ENCODE assay signal across 8 cellular contexts in the genomic region with DNA sequence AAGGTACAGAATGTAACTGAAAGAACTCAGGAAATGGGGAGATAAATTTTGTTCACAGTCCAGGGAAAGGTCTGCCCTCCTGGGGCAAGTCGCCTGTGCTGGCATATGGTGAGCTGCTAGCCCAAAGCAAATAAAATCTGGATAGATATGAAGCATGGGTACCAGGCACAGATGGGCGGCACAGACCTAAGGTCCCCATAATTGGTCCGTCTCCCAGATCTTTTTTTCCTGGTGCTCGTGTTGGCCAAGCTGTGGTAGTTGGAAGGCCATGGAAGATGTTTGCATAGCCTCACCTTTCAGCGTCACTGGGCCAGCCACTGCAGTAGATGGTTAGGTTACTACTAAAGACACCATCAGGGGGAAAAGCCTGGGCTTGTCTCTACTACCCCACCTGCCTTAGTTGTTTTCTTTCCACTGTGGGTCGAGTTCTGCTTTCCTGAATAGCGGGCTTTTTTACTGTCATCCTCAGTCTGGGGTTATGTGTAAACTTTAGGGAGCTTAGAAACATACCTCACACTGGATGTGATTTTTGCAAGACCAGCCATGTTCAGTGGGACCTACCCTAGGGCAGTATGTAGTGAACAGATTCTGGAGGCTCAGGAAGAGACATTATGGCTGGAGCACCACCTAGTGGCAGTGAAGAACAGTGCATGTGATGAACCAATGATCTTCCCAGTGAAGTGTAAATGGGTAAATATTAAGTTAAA. TPM values are rescaled to one million over a fixed set of nuclear protein-coding genes. Genes with fewer than 3 reads are reported as not detected.
DNase-seq lines count a peak whose midpoint lies in the region; ATAC-seq and TF ChIP-seq lines count a peak whose summit lies in the region.

No MANE protein-coding gene starts in this region.

- no peaks in the 10 kb centered on the region for H3K9me3 ChIP-seq in left lung

- peak; percentile 83 for DNase-seq in AG08396 (ENCODE audit: low spot score)
- peak; percentile 33 for DNase-seq in NCI-H226
- DNase-seq in activated CD4-positive, alpha-beta T cell treated with anti-CD3 and anti-CD28 coated beads for 24 hours (ENCODE audit: low read depth in 2 of 2): peak; percentile 52 to 53
- DNase-seq in cerebellum (ENCODE audit: low spot score): peak; percentile 80
- DNase-seq in left lung: no peak
- DNase-seq in stimulated activated CD8-positive, alpha-beta memory T cell treated with anti-CD3 and anti-CD28 coated beads, Interleukin-4, amount 100 ng/mL, for 24 hours (ENCODE audit: low read depth): peak; percentile 37

- H3K27ac ChIP-seq in left lung: no peak overlapping the region

- no peaks in the 10 kb centered on the region for H3K27me3 ChIP-seq in left lung

- H3K36me3 ChIP-seq in left lung: no peaks in the 10 kb centered on the region

- H3K4me1 ChIP-seq in left lung: peaks cover 8 to 33% of the 10 kb centered on the region in 2 donors

- intact Hi-C loops in left lung (cut with DNase I): loop anchor here in 1 of 2 donors (10.0 kb wide), 1 partner anchor 62 kb away; no protein-coding TSS in a partner anchor

- peak; percentile 39 for ATAC-seq in GM18520 (IDR thresholded peaks at IDR 0.05; ENCODE audit: unreplicated experiment)
- peak; percentile 69 for ATAC-seq in HG03135 (IDR thresholded peaks at IDR 0.05; ENCODE audit: unreplicated experiment)
- ATAC-seq in left lung: peak; percentile 74

- TF ChIP-seq CTCF in left lung (IDR thresholded peaks at IDR 0.05): peak; percentile 91 to 92

- H3K4me3 ChIP-seq in left lung: no peak overlapping the region

RNA-seq across cellular contexts. Expression of gene GLRX, which starts 24.2 kb away (rescaled TPM):
- total RNA-seq in cerebellum: 8.9 TPM
- total RNA-seq in left lung: 10 to 100 TPM; 60.3 to 98.1 TPM

Comparison
In these comparisons a context has a peak if more than half of its experiments do, and no peak if none do; other contexts are left out.
1. DNase-seq: peak in AG08396 (single experiment), NCI-H226 (single experiment), activated CD4-positive, alpha-beta T cell treated with anti-CD3 and anti-CD28 coated beads for 24 hours (2 of 2), cerebellum (single experiment) and stimulated activated CD8-positive, alpha-beta memory T cell treated with anti-CD3 and anti-CD28 coated beads, Interleukin-4, amount 100 ng/mL, for 24 hours (single experiment); none in left lung (0 of 2).
2. Peak in every context shown above with its lines, with median percentiles within 50 percentile points of each other: ATAC-seq.